In the genomic region with DNA sequence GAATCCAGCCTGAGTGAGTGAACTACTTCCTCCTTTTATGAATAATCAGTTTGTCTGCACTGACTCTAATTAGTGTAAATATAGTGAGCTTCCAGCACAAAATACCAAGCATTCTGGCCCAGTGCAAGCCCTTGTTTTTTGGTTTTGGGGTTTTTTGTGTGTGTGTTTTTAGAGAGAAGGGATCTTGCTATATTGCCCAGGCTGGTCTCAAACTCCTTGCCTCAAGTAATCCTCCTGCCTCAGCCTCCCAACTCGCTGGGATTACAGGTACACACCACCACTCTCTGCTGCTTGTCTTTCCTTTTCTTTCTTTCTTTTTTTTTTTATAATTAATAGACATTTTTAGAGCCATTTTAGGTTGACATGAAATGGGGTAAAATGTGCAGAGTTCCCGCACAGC, we compare ENCODE assay signal across 15 cellular contexts.
"Had no signal": no experiment of that assay in that cellular context is flagged by ENCODE, and none has a peak within 500 bp of the region (broad histone marks: within the 10 kb centered on the region; RNA-seq: fewer than 3 reads in every experiment).

No MANE protein-coding gene starts in this region.

- H3K4me3 ChIP-seq: prostate gland, suprapubic skin had no signal

- H3K27ac ChIP-seq: prostate gland, suprapubic skin, VCaP had no signal

- H3K36me3 ChIP-seq: prostate gland, suprapubic skin had no signal

- ATAC-seq: activated CD8-positive, alpha-beta memory T cell treated with anti-CD3 and anti-CD28 coated beads, Interleukin-2, amount 10 ng/mL, durations not matched to agents 7 days and 5 days; esophagus mucosa; right cardiac atrium had no signal

- DNase-seq: activated CD4-positive, alpha-beta memory T cell treated with anti-CD3 and anti-CD28 coated beads for 36 hours; activated CD8-positive, alpha-beta memory T cell treated with anti-CD3 and anti-CD28 coated beads, Interleukin-2, amount 10 ng/mL, durations not matched to agents 7 days and 5 days; activated naive CD4-positive, alpha-beta T cell treated with anti-CD3 and anti-CD28 coated beads, Interleukin-2, amount 50 U/mL, for 16 hours; activated T-cell treated with anti-CD3 and anti-CD28 coated beads, Interleukin-2, amount 50 U/mL, for 1 hour; kidney glomerular epithelial cell; right cardiac atrium; small intestine; T-helper 1 cell; T1000 had no signal

- H3K4me1 Mint-ChIP-seq: activated CD8-positive, alpha-beta memory T cell treated with anti-CD3 and anti-CD28 coated beads, Interleukin-2, amount 10 ng/mL, durations not matched to agents 7 days and 5 days had no signal

- H3K9me3 Mint-ChIP-seq: activated CD4-positive, alpha-beta memory T cell treated with anti-CD3 and anti-CD28 coated beads for 36 hours; stimulated activated naive CD8-positive, alpha-beta T cell treated with anti-CD3 and anti-CD28 coated beads, Interleukin-15, Interleukin-2, amounts not matched to agents 100 ng/mL and 50 ng/mL, for 24 hours; type B pancreatic cell had no signal

- H3K4me1 ChIP-seq: prostate gland had no signal

- H3K27me3 Mint-ChIP-seq: activated CD8-positive, alpha-beta memory T cell treated with anti-CD3 and anti-CD28 coated beads, Interleukin-2, amount 10 ng/mL, durations not matched to agents 7 days and 5 days; type B pancreatic cell had no signal

- H3K36me3 Mint-ChIP-seq: activated CD4-positive, alpha-beta memory T cell treated with anti-CD3 and anti-CD28 coated beads for 36 hours; activated CD8-positive, alpha-beta memory T cell treated with anti-CD3 and anti-CD28 coated beads, Interleukin-2, amount 10 ng/mL, durations not matched to agents 7 days and 5 days; type B pancreatic cell had no signal

- H3K27me3 ChIP-seq: suprapubic skin had no signal

- H3K4me3 Mint-ChIP-seq: activated CD4-positive, alpha-beta memory T cell treated with anti-CD3 and anti-CD28 coated beads for 36 hours; activated CD8-positive, alpha-beta memory T cell treated with anti-CD3 and anti-CD28 coated beads, Interleukin-2, amount 10 ng/mL, durations not matched to agents 7 days and 5 days; stimulated activated naive CD8-positive, alpha-beta T cell treated with anti-CD3 and anti-CD28 coated beads, Interleukin-15, Interleukin-2, amounts not matched to agents 100 ng/mL and 50 ng/mL, for 24 hours; type B pancreatic cell had no signal

- H3K27ac Mint-ChIP-seq: activated CD4-positive, alpha-beta memory T cell treated with anti-CD3 and anti-CD28 coated beads for 36 hours; activated CD8-positive, alpha-beta memory T cell treated with anti-CD3 and anti-CD28 coated beads, Interleukin-2, amount 10 ng/mL, durations not matched to agents 7 days and 5 days; stimulated activated naive CD8-positive, alpha-beta T cell treated with anti-CD3 and anti-CD28 coated beads, Interleukin-15, Interleukin-2, amounts not matched to agents 100 ng/mL and 50 ng/mL, for 24 hours; type B pancreatic cell had no signal

- H3K9me3 ChIP-seq: prostate gland, suprapubic skin had no signal
